16 cellular contexts compared by ENCODE assay signal in the genomic region with DNA sequence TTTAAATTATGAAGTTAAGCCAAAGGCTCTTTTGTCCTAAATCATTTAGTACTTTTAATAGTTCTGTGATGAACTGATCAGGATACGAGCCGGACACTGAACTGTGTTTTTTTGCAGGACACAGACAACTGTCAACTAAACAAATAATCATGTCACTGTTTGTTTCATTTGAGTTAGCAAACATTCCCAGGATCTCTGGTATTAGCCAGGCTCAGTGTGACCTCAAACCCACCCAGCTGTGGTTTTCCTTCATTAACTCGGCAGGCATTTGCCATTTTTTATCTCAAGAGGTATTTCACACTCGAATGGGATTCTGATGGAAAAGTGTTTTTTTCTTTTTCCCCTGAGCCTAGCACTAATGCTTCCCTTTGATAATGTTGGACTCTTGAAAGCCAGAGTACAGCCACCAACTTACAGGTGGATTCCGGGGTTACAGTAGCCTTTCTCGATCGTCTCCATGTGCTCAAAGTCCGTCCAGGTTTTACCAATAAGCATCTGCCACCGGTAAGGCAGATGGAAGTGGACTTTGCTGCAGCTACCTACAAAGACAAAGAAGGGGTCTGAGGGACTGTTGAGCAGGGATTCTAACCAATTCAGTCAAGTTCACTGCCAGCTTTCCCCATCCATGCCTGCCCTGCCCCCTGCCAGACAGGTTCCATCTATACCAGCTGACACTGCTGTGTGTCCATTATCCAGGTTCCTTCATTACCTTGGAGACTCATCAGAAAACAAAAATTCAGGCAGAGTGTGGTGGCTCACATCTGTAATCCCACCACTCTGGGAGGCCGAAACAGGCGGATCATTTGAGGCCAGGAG. TPM values are rescaled to one million over a fixed set of nuclear protein-coding genes. Genes with fewer than 3 reads are reported as not detected.
A peak's percentile ranks its signal among the peaks of the same experiment; 100 is the strongest.
DNase-seq lines count a peak whose midpoint lies in the region; ATAC-seq and TF ChIP-seq lines count a peak whose summit lies in the region.
"Had no signal": no experiment of that assay in that cellular context is flagged by ENCODE, and none has a peak within 500 bp of the region (broad histone marks: within the 10 kb centered on the region; RNA-seq: fewer than 3 reads in every experiment).

No MANE protein-coding gene starts in this region.

- DNase-seq in CD4-positive, CD25-positive, alpha-beta regulatory T cell = no peak
- DNase-seq in GM23338 (ENCODE audit: low spot score) (no peak), myocyte (ENCODE audit: low read depth) (peak; percentile 24), NCI-H446 (lab: John Stamatoyannopoulos, UW) (no peak)
- DNase-seq in activated naive CD8-positive, alpha-beta T cell treated with anti-CD3 and anti-CD28 coated beads, Interleukin-2, amount 10 ng/mL, durations not matched to agents 7 days and 5 days = no peak
- DNase-seq: caudate nucleus; NCI-H1436 treated with DMSO at 0.1 percent for 48 hours; NCI-H510A treated with DMSO at 0.1 percent for 48 hours; Peyer's patch; stimulated activated CD4-positive, alpha-beta T cell treated with anti-CD3 and anti-CD28 coated beads, Interleukin-15, amount 100 ng/mL, for 24 hours had no signal

- no peaks in the 10 kb centered on the region for H3K9me3 Mint-ChIP-seq in CD4-positive, CD25-positive, alpha-beta regulatory T cell
- H3K9me3 Mint-ChIP-seq in GM23338 = no peaks in the 10 kb centered on the region
- no peaks in the 10 kb centered on the region for H3K9me3 Mint-ChIP-seq in activated naive CD8-positive, alpha-beta T cell treated with anti-CD3 and anti-CD28 coated beads, Interleukin-2, amount 10 ng/mL, durations not matched to agents 7 days and 5 days

- no peak for TF ChIP-seq CTCF in GM23338 (conservative IDR thresholded peaks at IDR 0.05; ENCODE audit: low read depth in 2 of 2)

- H3K9me3 ChIP-seq in CD4-positive, CD25-positive, alpha-beta regulatory T cell (ENCODE audit: control insufficient read depth in 2 of 2, low read length in 2 of 2) = no peaks in the 10 kb centered on the region
- H3K9me3 ChIP-seq: gastroesophageal sphincter, Peyer's patch, prostate gland, tibial nerve had no signal

- no peaks in the 10 kb centered on the region for H3F3A ChIP-seq in GM23338 (replicated peaks; ENCODE audit: low read depth)

- H2AFZ ChIP-seq in GM23338 = no peak overlapping the region

- H3K36me3 Mint-ChIP-seq in CD4-positive, CD25-positive, alpha-beta regulatory T cell = peaks cover 63% of the 10 kb centered on the region
- peaks cover 77% of the 10 kb centered on the region for H3K36me3 Mint-ChIP-seq in GM23338 (ENCODE audit: low read depth)
- peaks cover 54% of the 10 kb centered on the region for H3K36me3 Mint-ChIP-seq in activated naive CD8-positive, alpha-beta T cell treated with anti-CD3 and anti-CD28 coated beads, Interleukin-2, amount 10 ng/mL, durations not matched to agents 7 days and 5 days

- no peak overlapping the region for H3K4me2 ChIP-seq in GM23338
- H3K4me2 ChIP-seq: KMS-11 had no signal

- H3K4me1 ChIP-seq in CD4-positive, CD25-positive, alpha-beta regulatory T cell (ENCODE audit: control insufficient read depth, insufficient read depth, low read length, poor library complexity, severe bottlenecking) = peaks cover 36% of the 10 kb centered on the region
- no peaks in the 10 kb centered on the region for H3K4me1 ChIP-seq in GM23338 (ENCODE audit: insufficient read depth)
- H3K4me1 ChIP-seq: Peyer's patch, prostate gland had no signal

- no peaks in the 10 kb centered on the region for H3K79me2 ChIP-seq in GM23338 (replicated peaks; ENCODE audit: insufficient read depth)

- no peaks in the 10 kb centered on the region for H3K27me3 Mint-ChIP-seq in CD4-positive, CD25-positive, alpha-beta regulatory T cell
- H3K27me3 Mint-ChIP-seq in GM23338 (ENCODE audit: insufficient read depth, low read depth, poor library complexity) = peaks cover 4% of the 10 kb centered on the region
- no peaks in the 10 kb centered on the region for H3K27me3 Mint-ChIP-seq in activated naive CD8-positive, alpha-beta T cell treated with anti-CD3 and anti-CD28 coated beads, Interleukin-2, amount 10 ng/mL, durations not matched to agents 7 days and 5 days

- H3K36me3 ChIP-seq in CD4-positive, CD25-positive, alpha-beta regulatory T cell (ENCODE audit: control insufficient read depth, insufficient read depth, low read length) = peaks cover 93% of the 10 kb centered on the region
- peaks cover 8% of the 10 kb centered on the region for H3K36me3 ChIP-seq in GM23338 (ENCODE audit: insufficient read depth)

- H3K27ac Mint-ChIP-seq in CD4-positive, CD25-positive, alpha-beta regulatory T cell = peak overlapping the region; percentile 29 to 65 (median 55)
- no peak overlapping the region for H3K27ac Mint-ChIP-seq in GM23338
- H3K27ac Mint-ChIP-seq in activated naive CD8-positive, alpha-beta T cell treated with anti-CD3 and anti-CD28 coated beads, Interleukin-2, amount 10 ng/mL, durations not matched to agents 7 days and 5 days = peak overlapping the region; percentile 51

- POLR2A ChIA-PET in activated naive CD8-positive, alpha-beta T cell treated with anti-CD3 and anti-CD28 coated beads, Interleukin-2, amount 10 ng/mL, durations not matched to agents 7 days and 5 days (lab: Charles Lee) = interaction anchor here (0.6 to 4.0 kb wide), 3 partner anchors 12 to 22 kb away, joined by 3 to 32 read pairs (median 5); no protein-coding TSS in a partner anchor

- peaks cover 30 to 76% (median 61%) of the 10 kb centered on the region in 4 donors for H3K4me1 Mint-ChIP-seq in CD4-positive, CD25-positive, alpha-beta regulatory T cell
- no peaks in the 10 kb centered on the region; the same call in 2 of the 3 replicates for H3K4me1 Mint-ChIP-seq in GM23338
- peaks cover 71% of the 10 kb centered on the region for H3K4me1 Mint-ChIP-seq in activated naive CD8-positive, alpha-beta T cell treated with anti-CD3 and anti-CD28 coated beads, Interleukin-2, amount 10 ng/mL, durations not matched to agents 7 days and 5 days

- ATAC-seq in CD4-positive, CD25-positive, alpha-beta regulatory T cell (ENCODE audit: low read depth in 2 of 2) = no peak
- ATAC-seq in GM23338 = no peak
- no peak for ATAC-seq in activated naive CD8-positive, alpha-beta T cell treated with anti-CD3 and anti-CD28 coated beads, Interleukin-2, amount 10 ng/mL, durations not matched to agents 7 days and 5 days (ENCODE audit: low read depth)
- no peak for ATAC-seq in GM21619 (IDR thresholded peaks at IDR 0.05; ENCODE audit: unreplicated experiment)
- no peak for ATAC-seq in GM18858 (IDR thresholded peaks at IDR 0.05; ENCODE audit: unreplicated experiment)

- no peaks in the 10 kb centered on the region for H3K9me2 ChIP-seq in GM23338 (ENCODE audit: insufficient read depth)

- no peak overlapping the region for H3K4me3 ChIP-seq in CD4-positive, CD25-positive, alpha-beta regulatory T cell (ENCODE audit: low read depth, low read length)
- no peak overlapping the region for H3K4me3 ChIP-seq in GM23338
- H3K4me3 ChIP-seq: gastroesophageal sphincter, Peyer's patch, prostate gland, tibial nerve had no signal

- no peaks in the 10 kb centered on the region; the same call in 1 of the 2 replicates for H4K20me1 ChIP-seq in GM23338 (replicated peaks; ENCODE audit: insufficient read depth)

- H3K4me3 Mint-ChIP-seq in CD4-positive, CD25-positive, alpha-beta regulatory T cell = peak overlapping the region in 1 of 4 donors; percentile 58
- no peak overlapping the region for H3K4me3 Mint-ChIP-seq in GM23338
- H3K4me3 Mint-ChIP-seq in activated naive CD8-positive, alpha-beta T cell treated with anti-CD3 and anti-CD28 coated beads, Interleukin-2, amount 10 ng/mL, durations not matched to agents 7 days and 5 days = no peak overlapping the region

- H3K27ac ChIP-seq in CD4-positive, CD25-positive, alpha-beta regulatory T cell (ENCODE audit: insufficient read depth, low read length, poor library complexity, severe bottlenecking) = peak overlapping the region; percentile 82
- H3K27ac ChIP-seq in GM23338 (ENCODE audit: low read depth) = 0 out of 2 replicates have a peak overlapping the region, but pooled peaks have one; percentile 2
- H3K27ac ChIP-seq: gastroesophageal sphincter, KMS-11, tibial nerve had no signal

- no peaks in the 10 kb centered on the region for H3K27me3 ChIP-seq in CD4-positive, CD25-positive, alpha-beta regulatory T cell (ENCODE audit: control insufficient read depth, insufficient read depth, low read length)
- no peaks in the 10 kb centered on the region for H3K27me3 ChIP-seq in GM23338 (ENCODE audit: insufficient read depth)
- H3K27me3 ChIP-seq: gastroesophageal sphincter, Peyer's patch, tibial nerve had no signal

TF ChIP-seq in GM23338, 12 proteins besides CTCF, POLR2A, EP300 and RAD21 (continues in another document):
- TF ChIP-seq STAT1 (IDR thresholded peaks at IDR 0.05; ENCODE audit: unreplicated experiment) = no peak
- TF ChIP-seq POLR2AphosphoS5 (IDR thresholded peaks at IDR 0.05; ENCODE audit: low read depth) = no peak
- TF ChIP-seq JUNB (IDR thresholded peaks at IDR 0.05; ENCODE audit: unreplicated experiment) = no peak
- no peak for TF ChIP-seq NANOG (IDR thresholded peaks at IDR 0.05; ENCODE audit: borderline replicate concordance)
- no peak for TF ChIP-seq EZH2 (IDR thresholded peaks at IDR 0.05; ENCODE audit: low read depth, unreplicated experiment)
- TF ChIP-seq, protein P1, sequence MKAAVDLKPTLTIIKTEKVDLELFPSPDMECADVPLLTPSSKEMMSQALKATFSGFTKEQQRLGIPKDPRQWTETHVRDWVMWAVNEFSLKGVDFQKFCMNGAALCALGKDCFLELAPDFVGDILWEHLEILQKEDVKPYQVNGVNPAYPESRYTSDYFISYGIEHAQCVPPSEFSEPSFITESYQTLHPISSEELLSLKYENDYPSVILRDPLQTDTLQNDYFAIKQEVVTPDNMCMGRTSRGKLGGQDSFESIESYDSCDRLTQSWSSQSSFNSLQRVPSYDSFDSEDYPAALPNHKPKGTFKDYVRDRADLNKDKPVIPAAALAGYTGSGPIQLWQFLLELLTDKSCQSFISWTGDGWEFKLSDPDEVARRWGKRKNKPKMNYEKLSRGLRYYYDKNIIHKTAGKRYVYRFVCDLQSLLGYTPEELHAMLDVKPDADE (IDR thresholded peaks at IDR 0.05) = no peak

RNA-seq across cellular contexts. Expression of a gene that starts 33.4 kb away (rescaled TPM):
- total RNA-seq in CD4-positive, CD25-positive, alpha-beta regulatory T cell = 220 TPM
- polyA plus RNA-seq in CD4-positive, CD25-positive, alpha-beta regulatory T cell = 100 to 1,000 TPM; 122 to 157 (median 139) TPM
- 56.8 and 59.8 TPM in 2 replicates for total RNA-seq in GM23338 (2014; rRNA removed; shearing (Covaris generic))
- polyA plus RNA-seq in GM23338 (2016; fragmentation: Nextera tagmentation; extraction: Ambion mirVana) = 23.4 and 24.8 TPM in 2 replicates
- 100 to 1,000 TPM; 136 TPM for total RNA-seq in activated naive CD8-positive, alpha-beta T cell treated with anti-CD3 and anti-CD28 coated beads, Interleukin-2, amount 10 ng/mL, durations not matched to agents 7 days and 5 days
- 20.9 and 29.7 TPM in 2 replicates for total RNA-seq in myocyte
- polyA plus RNA-seq in myocyte (2012) = 10.9 TPM

RNA-seq across cellular contexts. Expression of a gene that starts 40.2 kb away (rescaled TPM):
- total RNA-seq in CD4-positive, CD25-positive, alpha-beta regulatory T cell = 1.4 TPM
- under 1 TPM in 3 of 4 donors, not detected in 1; 0.25 to 0.86 (median 0.64) TPM for polyA plus RNA-seq in CD4-positive, CD25-positive, alpha-beta regulatory T cell
- total RNA-seq in GM23338 (2014; rRNA removed; shearing (Covaris generic)) = 10.1 and 11.3 TPM in 2 replicates
- polyA plus RNA-seq in GM23338 (2016; fragmentation: Nextera tagmentation; extraction: Ambion mirVana) = 2.0 and 2.1 TPM in 2 replicates
- 10 to 100 TPM; 15.6 to 17.4 TPM for total RNA-seq in activated naive CD8-positive, alpha-beta T cell treated with anti-CD3 and anti-CD28 coated beads, Interleukin-2, amount 10 ng/mL, durations not matched to agents 7 days and 5 days
- total RNA-seq in myocyte = 16.1 and 31.5 TPM in 2 replicates
- 12.7 TPM for polyA plus RNA-seq in myocyte (2012)
